ENCODE assay signal across 8 cellular contexts in the genomic region with DNA sequence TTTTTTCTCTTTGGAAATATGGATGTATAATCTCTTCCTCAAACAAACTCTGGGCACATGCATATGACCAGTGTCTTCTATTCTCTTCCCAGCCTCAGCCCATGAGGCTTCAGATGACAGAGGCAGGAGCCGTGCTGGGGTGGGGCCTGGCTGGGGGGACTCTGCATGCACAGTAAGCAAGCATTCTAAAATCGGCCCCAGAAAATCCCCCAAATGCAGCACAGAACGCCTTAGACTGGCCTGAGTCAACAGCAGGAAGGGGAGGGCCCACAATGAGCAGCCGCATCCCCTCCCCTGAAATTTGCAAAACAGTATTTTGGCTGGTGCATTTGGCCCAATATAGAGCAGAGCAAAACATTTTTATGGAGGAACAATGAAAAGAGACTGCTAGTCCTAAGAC. TPM values are rescaled to one million over a fixed set of nuclear protein-coding genes. Genes with fewer than 3 reads are reported as not detected.
A peak's percentile ranks its signal among the peaks of the same experiment; 100 is the strongest.
DNase-seq lines count a peak whose midpoint lies in the region; ATAC-seq and TF ChIP-seq lines count a peak whose summit lies in the region.

No MANE protein-coding gene starts in this region.

- intact Hi-C loops in activated B cell treated with CpG ODN at 0.5 μM for 24 hours (cut with micrococcal nuclease), result no loop called here
- intact Hi-C loops in esophagus squamous epithelium (cut with DNase I), result no loop called here

- H3K27ac ChIP-seq in esophagus squamous epithelium, result peak overlapping the region; percentile 59 to 87 (median 79)
- no peak overlapping the region for H3K27ac ChIP-seq in WERI-Rb-1
- H3K27ac ChIP-seq in MM.1S (ENCODE audit: low read length), result no peak overlapping the region

- peaks cover 65% of the 10 kb centered on the region for H3K36me3 Mint-ChIP-seq in activated B cell treated with CpG ODN at 0.5 μM for 24 hours (ENCODE audit: low read depth)

- H3K79me2 ChIP-seq in MM.1S (ENCODE audit: low read length), result peaks cover 69% of the 10 kb centered on the region

- H3K4me3 Mint-ChIP-seq in activated B cell treated with CpG ODN at 0.5 μM for 24 hours, result peak overlapping the region; percentile 70
- H3K4me3 Mint-ChIP-seq in stimulated activated naive CD8-positive, alpha-beta T cell treated with anti-CD3 and anti-CD28 coated beads, Interleukin-15, amount 100 ng/mL, for 72 hours, result peak overlapping the region; percentile 65 to 74

- ATAC-seq in HG02610 (IDR thresholded peaks at IDR 0.05; ENCODE audit: unreplicated experiment) (peak; percentile 87), activated B cell treated with CpG ODN at 0.5 μM for 24 hours (ENCODE audit: low read depth) (peak; percentile 77)
- peak; percentile 72 for ATAC-seq in stimulated activated naive CD8-positive, alpha-beta T cell treated with anti-CD3 and anti-CD28 coated beads, Interleukin-15, amount 100 ng/mL, for 72 hours

- no peaks in the 10 kb centered on the region for H4K20me1 ChIP-seq in MM.1S (ENCODE audit: insufficient read depth, low read length)

- DNase-seq in activated B cell treated with CpG ODN at 0.5 μM for 24 hours (peak; percentile 51), esophagus squamous epithelium (lab: John Stamatoyannopoulos, UW) (no peak), WERI-Rb-1 (no peak), NCI-H1092 treated with DMSO at 0.1 percent for 48 hours (lab: John Stamatoyannopoulos, UW) (no peak), HCEC 1CT (no peak), MM.1S (no peak)
- peak in 1 of 2 donors; percentile 82 for DNase-seq in stimulated activated naive CD8-positive, alpha-beta T cell treated with anti-CD3 and anti-CD28 coated beads, Interleukin-15, amount 100 ng/mL, for 72 hours

- TF ChIP-seq CTCF in activated B cell treated with CpG ODN at 0.5 μM for 24 hours (IDR thresholded peaks at IDR 0.05) (no peak), esophagus squamous epithelium (IDR thresholded peaks at IDR 0.05) (no peak), WERI-Rb-1 (IDR thresholded peaks at IDR 0.05; ENCODE audit: low read depth, low read length) (no peak), MM.1S (IDR thresholded peaks at IDR 0.05; ENCODE audit: low read length) (no peak)

- no peak overlapping the region for H3K9ac ChIP-seq in MM.1S (ENCODE audit: low read length)

- H3K9me2 ChIP-seq in MM.1S (replicated peaks; ENCODE audit: insufficient read depth, low read length), result no peaks in the 10 kb centered on the region

- H3K4me1 ChIP-seq in esophagus squamous epithelium (peaks cover 29 to 98% (median 51%) of the 10 kb centered on the region in 3 donors), MM.1S (ENCODE audit: low read length) (no peaks in the 10 kb centered on the region)

- CTCF ChIA-PET in activated B cell treated with CpG ODN at 0.5 μM for 24 hours (lab: Charles Lee), result interaction anchor here (2.5 kb wide), 1 partner anchor 29 kb away, joined by 7 read pairs; no protein-coding TSS in a partner anchor

- 44 to 45% methylated on average over 2 to 4 of the region's 4 CpGs for WGBS in esophagus squamous epithelium, 2 donors

- no peak overlapping the region for H3K4me2 ChIP-seq in MM.1S (ENCODE audit: low read depth, low read length)

- peak overlapping the region; percentile 93 for H3K27ac Mint-ChIP-seq in activated B cell treated with CpG ODN at 0.5 μM for 24 hours
- peak overlapping the region; percentile 87 to 99 for H3K27ac Mint-ChIP-seq in stimulated activated naive CD8-positive, alpha-beta T cell treated with anti-CD3 and anti-CD28 coated beads, Interleukin-15, amount 100 ng/mL, for 72 hours

- peaks cover 100% of the 10 kb centered on the region for H3K4me1 Mint-ChIP-seq in activated B cell treated with CpG ODN at 0.5 μM for 24 hours
- peaks cover 97% of the 10 kb centered on the region for H3K4me1 Mint-ChIP-seq in stimulated activated naive CD8-positive, alpha-beta T cell treated with anti-CD3 and anti-CD28 coated beads, Interleukin-15, amount 100 ng/mL, for 72 hours

- H3K36me3 ChIP-seq in esophagus squamous epithelium, result no peaks in the 10 kb centered on the region
- H3K36me3 ChIP-seq in WERI-Rb-1, result no peaks in the 10 kb centered on the region
- H3K36me3 ChIP-seq in MM.1S (replicated peaks; ENCODE audit: insufficient read depth, low read length), result no peaks in the 10 kb centered on the region

- no peaks in the 10 kb centered on the region for H3K27me3 Mint-ChIP-seq in activated B cell treated with CpG ODN at 0.5 μM for 24 hours
- H3K27me3 Mint-ChIP-seq in stimulated activated naive CD8-positive, alpha-beta T cell treated with anti-CD3 and anti-CD28 coated beads, Interleukin-15, amount 100 ng/mL, for 72 hours, result no peaks in the 10 kb centered on the region

- POLR2A ChIA-PET in activated B cell treated with CpG ODN at 0.5 μM for 24 hours (lab: Charles Lee), result interaction anchor here (1.0 to 14.1 kb wide), 8 partner anchors 13 to 58 kb away, joined by 3 to 261 read pairs (median 20); partner anchors contain the start of gene ITPKB

- H3K9me3 ChIP-seq in esophagus squamous epithelium, result no peaks in the 10 kb centered on the region
- no peaks in the 10 kb centered on the region for H3K9me3 ChIP-seq in WERI-Rb-1 (ENCODE audit: severe bottlenecking)
- H3K9me3 ChIP-seq in MM.1S (replicated peaks; ENCODE audit: insufficient read depth, low read length), result no peaks in the 10 kb centered on the region

- H3F3A ChIP-seq in MM.1S (ENCODE audit: insufficient read depth, low read length), result no peaks in the 10 kb centered on the region

- H3K27me3 ChIP-seq in esophagus squamous epithelium (no peaks in the 10 kb centered on the region), WERI-Rb-1 (ENCODE audit: insufficient read depth, low read depth, severe bottlenecking) (no peaks in the 10 kb centered on the region), MM.1S (replicated peaks; ENCODE audit: insufficient read depth, low read length) (no peaks in the 10 kb centered on the region)

- no peak overlapping the region for H2AFZ ChIP-seq in MM.1S (ENCODE audit: low read length)

- TF ChIP-seq POLR2A in esophagus squamous epithelium (IDR thresholded peaks at IDR 0.05), result no peak

- no peak overlapping the region for H3K4me3 ChIP-seq in esophagus squamous epithelium
- no peak overlapping the region for H3K4me3 ChIP-seq in WERI-Rb-1 (ENCODE audit: low read depth, low read length)
- no peak overlapping the region for H3K4me3 ChIP-seq in MM.1S (ENCODE audit: low read length)

- H3K9me3 Mint-ChIP-seq in activated B cell treated with CpG ODN at 0.5 μM for 24 hours, result no peaks in the 10 kb centered on the region
- no peaks in the 10 kb centered on the region for H3K9me3 Mint-ChIP-seq in stimulated activated naive CD8-positive, alpha-beta T cell treated with anti-CD3 and anti-CD28 coated beads, Interleukin-15, amount 100 ng/mL, for 72 hours

RNA-seq across cellular contexts. Expression of gene ITPKB, which starts 47.8 kb away (rescaled TPM):
- total RNA-seq in activated B cell treated with CpG ODN at 0.5 μM for 24 hours (88.5 and 97.3 TPM in 2 replicates), esophagus squamous epithelium (10 to 100 TPM; 10.7 to 22.3 (median 15.9) TPM)

Comparison
In these comparisons a context has a peak if more than half of its experiments do, and no peak if none do; other contexts are left out.
1. H3K27ac ChIP-seq: peak in esophagus squamous epithelium (4 of 4); none in WERI-Rb-1 (single experiment) and MM.1S (single experiment).
2. Peak in every context shown above with its lines, with median percentiles within 50 percentile points of each other: ATAC-seq.